ENCODE assay signal across 10 cellular contexts in genomic region chr9:93268551-93269314, GRCh38.
DNase-seq lines count a peak whose midpoint lies in the region; ATAC-seq and TF ChIP-seq lines count a peak whose summit lies in the region.
"Had no signal": no experiment of that assay in that cellular context is flagged by ENCODE, and none has a peak within 500 bp of the region (broad histone marks: within the 10 kb centered on the region; RNA-seq: fewer than 3 reads in every experiment).

No MANE protein-coding gene starts in this region.

- no peaks in the 10 kb centered on the region for H3K79me2 ChIP-seq in GM23248 (ENCODE audit: insufficient read depth)

- H3K9me3 Mint-ChIP-seq in activated T-cell treated with anti-CD3 and anti-CD28 coated beads, Interleukin-2, amount 50 U/mL, for 24 hours: peaks cover 8% of the 10 kb centered on the region

- H3K9me3 ChIP-seq in spleen: peaks cover 0 to 21% (median 4%) of the 10 kb centered on the region in 8 donors
- no peaks in the 10 kb centered on the region for H3K9me3 ChIP-seq in GM23248 (ENCODE audit: low read depth)
- H3K9me3 ChIP-seq: ascending aorta had no signal

- H3K4me2 ChIP-seq in GM23248 (ENCODE audit: unreplicated experiment): no peak overlapping the region

- H3K36me3 ChIP-seq in spleen (peaks cover 0 to 7% (median 0%) of the 10 kb centered on the region in 6 donors), GM23248 (ENCODE audit: low read depth) (no peaks in the 10 kb centered on the region)
- H3K36me3 ChIP-seq: ascending aorta had no signal

- no peak for ATAC-seq in HG02610 (IDR thresholded peaks at IDR 0.05; ENCODE audit: unreplicated experiment)

- H3K4me3 Mint-ChIP-seq in activated T-cell treated with anti-CD3 and anti-CD28 coated beads, Interleukin-2, amount 50 U/mL, for 24 hours: no peak overlapping the region

- intact Hi-C loops in spleen (cut with DNase I; ENCODE audit: low total_unique reads): no loop called here

- H3K27ac ChIP-seq in spleen (peak overlapping the region in 4 of 8 donors; percentile 49 to 81 (median 68)), GM23248 (no peak overlapping the region)
- H3K27ac ChIP-seq: ascending aorta, skin epidermis had no signal

- in situ Hi-C loops in GM23248 (cut with MboI): no loop called here

- peak overlapping the region; percentile 14 for H3K27ac Mint-ChIP-seq in activated T-cell treated with anti-CD3 and anti-CD28 coated beads, Interleukin-2, amount 50 U/mL, for 24 hours

- peak; percentile 66 for DNase-seq in GM10266 (ENCODE audit: extremely low spot score)
- DNase-seq in NCI-H2107 (lab: John Stamatoyannopoulos, UW): peak; percentile 32
- peak; percentile 38 for DNase-seq in activated T-cell treated with anti-CD3 and anti-CD28 coated beads, Interleukin-2, amount 50 U/mL, for 24 hours
- DNase-seq in spleen: peak; percentile 88
- DNase-seq in GM23248: no peak
- no peak for DNase-seq in GF-D8 (lab: John Stamatoyannopoulos, UW)
- no peak for DNase-seq in HuH-7 (ENCODE audit: low spot score)

- no peak overlapping the region for H3K9ac ChIP-seq in GM23248

- no peak for TF ChIP-seq CTCF in GM10266 (IDR thresholded peaks at IDR 0.05; ENCODE audit: control insufficient read depth, insufficient read depth, low read depth, missing control alignments)
- no peak for TF ChIP-seq CTCF in spleen (IDR thresholded peaks at IDR 0.05 in 8 of 11, conservative IDR thresholded peaks at IDR 0.05 in 3 of 11)

- H3K4me3 ChIP-seq in spleen (peak overlapping the region in 2 of 8 donors; percentile 11 to 56), GM23248 (no peak overlapping the region)
- H3K4me3 ChIP-seq: ascending aorta, skin epidermis had no signal

- no peaks in the 10 kb centered on the region for H3K36me3 Mint-ChIP-seq in activated T-cell treated with anti-CD3 and anti-CD28 coated beads, Interleukin-2, amount 50 U/mL, for 24 hours (ENCODE audit: low read depth)

- no peaks in the 10 kb centered on the region for H3K9me2 ChIP-seq in GM23248 (ENCODE audit: insufficient read depth)

- H2AFZ ChIP-seq in GM23248: no peak overlapping the region

- H3F3A ChIP-seq in GM23248 (ENCODE audit: insufficient read depth): no peaks in the 10 kb centered on the region

- no peak for TF ChIP-seq POLR2A in spleen (IDR thresholded peaks at IDR 0.05)

- H3K4me1 Mint-ChIP-seq in activated T-cell treated with anti-CD3 and anti-CD28 coated beads, Interleukin-2, amount 50 U/mL, for 24 hours (ENCODE audit: low read depth): peaks cover 11% of the 10 kb centered on the region

- 35 to 47% (median 43%) methylated on average over 16 to 17 of the region's 17 CpGs for WGBS in spleen, 5 donors
- 59 to 68% methylated on average over 17 of the region's 17 CpGs for WGBS in GM23248 (ENCODE audit: low coverage in 1 of 2, low lambda C conversion rate in 2 of 2, missing lambda C conversion rate in 2 of 2), 2 experiments

- H4K20me1 ChIP-seq in GM23248 (ENCODE audit: insufficient read depth): no peaks in the 10 kb centered on the region

- peaks cover 22% of the 10 kb centered on the region for H3K27me3 Mint-ChIP-seq in activated T-cell treated with anti-CD3 and anti-CD28 coated beads, Interleukin-2, amount 50 U/mL, for 24 hours

- H3K27me3 ChIP-seq in spleen (replicated peaks in 1 of 7) (peaks cover 0 to 15% (median 0%) of the 10 kb centered on the region in 7 donors), GM23248 (replicated peaks; ENCODE audit: insufficient read depth) (no peaks in the 10 kb centered on the region)
- H3K27me3 ChIP-seq: ascending aorta had no signal

- H3K4me1 ChIP-seq in spleen: peaks cover 0 to 41% (median 33%) of the 10 kb centered on the region in 6 donors
- no peaks in the 10 kb centered on the region for H3K4me1 ChIP-seq in GM23248 (ENCODE audit: insufficient read depth)
- H3K4me1 ChIP-seq: ascending aorta had no signal

Comparison
In these comparisons a context has a peak if more than half of its experiments do, and no peak if none do; other contexts are left out.
1. DNase-seq: peak in GM10266 (single experiment), NCI-H2107 (single experiment), activated T-cell treated with anti-CD3 and anti-CD28 coated beads, Interleukin-2, amount 50 U/mL, for 24 hours (single experiment) and spleen (single experiment); none in GM23248 (single experiment), GF-D8 (single experiment) and HuH-7 (single experiment).